In the genomic region with DNA sequence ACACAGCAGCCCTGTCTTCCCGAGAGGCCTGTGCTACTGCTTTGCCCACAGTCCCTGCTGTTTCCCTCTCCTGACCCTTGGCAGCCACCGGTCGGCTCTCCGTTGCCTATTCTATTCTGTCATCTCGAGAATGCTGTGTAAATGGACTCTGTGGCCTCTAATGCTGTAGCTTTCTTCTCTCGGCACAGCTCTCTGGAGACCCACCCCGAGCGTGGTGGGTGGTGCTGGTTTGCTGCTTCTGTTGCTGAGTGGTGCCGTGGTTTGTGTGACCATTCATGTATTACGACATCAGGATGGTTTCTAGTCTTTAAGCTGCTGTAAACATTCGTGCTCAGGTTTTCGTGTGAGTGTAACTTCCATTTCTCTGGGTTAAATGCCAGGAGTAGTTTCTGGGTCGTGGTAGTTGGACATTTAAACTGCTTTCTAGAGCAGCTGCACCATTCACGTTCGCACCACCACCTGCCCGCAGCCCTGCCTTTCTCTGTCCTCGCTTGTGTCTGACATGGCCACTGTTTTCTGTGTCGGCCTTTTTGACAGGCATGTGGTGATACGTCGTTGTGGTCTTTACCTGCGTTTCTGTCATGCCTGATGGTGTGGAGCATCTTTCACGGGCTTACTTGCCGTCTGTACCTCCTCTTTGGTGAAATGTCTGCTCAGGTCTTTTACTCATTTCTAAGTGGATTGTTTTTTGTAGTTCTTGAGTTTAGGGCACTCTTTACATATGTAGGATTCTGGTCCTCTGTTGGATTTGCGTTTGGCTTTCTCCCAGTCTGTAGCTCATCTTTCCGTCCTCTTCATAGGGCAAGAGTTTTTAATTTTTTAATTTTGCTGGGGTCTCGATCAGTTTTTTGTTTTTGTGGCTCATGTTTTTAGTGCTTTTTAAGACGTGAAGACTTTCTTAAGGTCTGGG, we compare ENCODE assay signal across 13 cellular contexts. TPM values are rescaled to one million over a fixed set of nuclear protein-coding genes. Genes with fewer than 3 reads are reported as not detected.
A peak's percentile ranks its signal among the peaks of the same experiment; 100 is the strongest.
DNase-seq lines count a peak whose midpoint lies in the region; ATAC-seq, FAIRE-seq and TF ChIP-seq lines count a peak whose summit lies in the region.
"Had no signal": no experiment of that assay in that cellular context is flagged by ENCODE, and none has a peak within 500 bp of the region (broad histone marks: within the 10 kb centered on the region; RNA-seq: fewer than 3 reads in every experiment).

No MANE protein-coding gene starts in this region.

- H3K36me3 ChIP-seq in HepG2 (replicated peaks in 1 of 2; ENCODE audit: control insufficient read depth in 1 of 2, insufficient read depth in 2 of 2, low read length in 2 of 2) (peaks cover 0 to 6% of the 10 kb centered on the region in 2 experiments; a peak in 3 of 5 replicates), right lobe of liver (no peaks in the 10 kb centered on the region), hepatocyte (replicated peaks; ENCODE audit: insufficient read depth, low read depth) (no peaks in the 10 kb centered on the region), upper lobe of right lung (no peaks in the 10 kb centered on the region)

- H3K4me1 ChIP-seq in HepG2 (ENCODE audit: insufficient read depth, low read length): peaks cover 52% of the 10 kb centered on the region
- H3K4me1 ChIP-seq in right lobe of liver: peaks cover 0 to 19% (median 6%) of the 10 kb centered on the region in 4 donors
- H3K4me1 ChIP-seq in hepatocyte (ENCODE audit: insufficient read depth): peaks cover 38% of the 10 kb centered on the region
- H3K4me1 ChIP-seq in upper lobe of right lung: peaks cover 45% of the 10 kb centered on the region

- H3K27me3 ChIP-seq in HepG2 (ENCODE audit: control insufficient read depth in 1 of 2, insufficient read depth in 2 of 2, low read length in 2 of 2) (no peaks in the 10 kb centered on the region), right lobe of liver (no peaks in the 10 kb centered on the region), hepatocyte (no peaks in the 10 kb centered on the region), upper lobe of right lung (no peaks in the 10 kb centered on the region)
- H3K27me3 ChIP-seq: BE2C had no signal

- H4K20me1 ChIP-seq in HepG2 (ENCODE audit: insufficient read depth, low read length): no peaks in the 10 kb centered on the region
- no peaks in the 10 kb centered on the region for H4K20me1 ChIP-seq in hepatocyte (ENCODE audit: insufficient read depth, poor library complexity, severe bottlenecking)

- POLR2A ChIA-PET in HepG2 (lab: Yijun Ruan, JAX): interaction anchor here (1.1 kb wide), 1 partner anchor 11 kb away, joined by 8 read pairs; no protein-coding TSS in a partner anchor

- ATAC-seq in HepG2 (peak; percentile 59), right lobe of liver (no peak), upper lobe of right lung (no peak), HG02623 (IDR thresholded peaks at IDR 0.05; ENCODE audit: unreplicated experiment) (no peak)

- intact Hi-C loops in HepG2 (cut with micrococcal nuclease; ENCODE audit: unreplicated experiment): no loop called here
- intact Hi-C loops in right lobe of liver (cut with DNase I): no loop called here
- intact Hi-C loops in upper lobe of right lung (cut with DNase I): no loop called here

- DNase-seq in HepG2 (ENCODE audit: low spot score) (peak; percentile 83), right lobe of liver (no peak), hepatocyte (ENCODE audit: low spot score) (no peak), upper lobe of right lung (no peak), iPS-NIHi7 (ENCODE audit: extremely low spot score) (no peak), DMS 273 treated with DMSO at 0.1 percent for 48 hours (lab: John Stamatoyannopoulos, UW) (no peak)
- DNase-seq: BE2C; NCI-H2107; stimulated activated CD4-positive, alpha-beta T cell treated with anti-CD3 and anti-CD28 coated beads, Interleukin-15, amount 100 ng/mL, for 24 hours; stimulated activated naive CD4-positive, alpha-beta T cell had no signal

- TF ChIP-seq EP300 in HepG2 (IDR thresholded peaks at IDR 0.05; ENCODE audit: low read depth in 2 of 2, low read length in 2 of 2): peak in 1 of 2 experiments; percentile 38; a peak in 1 of 4 replicates
- TF ChIP-seq EP300 in HepG2 (CRISPR knock-in tag; IDR thresholded peaks at IDR 0.05; ENCODE audit: borderline replicate concordance): no peak

- H3K9ac ChIP-seq in HepG2 (ENCODE audit: insufficient read depth, low read depth, low read length): peak overlapping the region; percentile 27

- H3K4me2 ChIP-seq in HepG2 (ENCODE audit: low read depth, low read length) (peak overlapping the region; percentile 54), hepatocyte (no peak overlapping the region)

- TF ChIP-seq POLR2A in HepG2 (IDR thresholded peaks at IDR 0.05; ENCODE audit: insufficient read depth in 1 of 2, low read depth in 2 of 2, low read length in 2 of 2): no peak
- TF ChIP-seq POLR2A in right lobe of liver (IDR thresholded peaks at IDR 0.05): no peak

- BruUV-seq in HepG2 (replicated peaks; lab: Mats Ljungman, UMichigan): no TSS peak

- TF ChIP-seq RAD21 in HepG2 (CRISPR knock-in tag; IDR thresholded peaks at IDR 0.05): no peak

- CTCF ChIA-PET in HepG2 (lab: Yijun Ruan, JAX; ENCODE audit: low intra/inter-chr PET ratio, low total read pairs): no interaction called here

- no peaks in the 10 kb centered on the region for H3K79me2 ChIP-seq in HepG2 (ENCODE audit: insufficient read depth, low read length)
- no peaks in the 10 kb centered on the region for H3K79me2 ChIP-seq in hepatocyte

- H3K4me3 ChIP-seq in HepG2 (replicated peaks in 1 of 3; ENCODE audit: insufficient read depth in 1 of 3, low read depth in 2 of 3, low read length in 3 of 3): peak overlapping the region in 1 of 3 experiments; percentile 14; a peak in 1 of 6 replicates
- H3K4me3 ChIP-seq in right lobe of liver: no peak overlapping the region
- H3K4me3 ChIP-seq in hepatocyte: no peak overlapping the region
- no peak overlapping the region for H3K4me3 ChIP-seq in upper lobe of right lung

- H3K9me3 ChIP-seq in HepG2 (ENCODE audit: low read length): no peaks in the 10 kb centered on the region
- no peaks in the 10 kb centered on the region for H3K9me3 ChIP-seq in right lobe of liver
- no peaks in the 10 kb centered on the region for H3K9me3 ChIP-seq in hepatocyte (ENCODE audit: low read depth)
- H3K9me3 ChIP-seq in upper lobe of right lung: no peaks in the 10 kb centered on the region
- H3K9me3 ChIP-seq: BE2C had no signal

- H3K27ac ChIP-seq in HepG2 (ENCODE audit: extremely low read length, insufficient read depth, low read length) (peak overlapping the region; percentile 55), right lobe of liver (no peak overlapping the region), VCaP (peak overlapping the region; percentile 100), hepatocyte (peak overlapping the region; percentile 46), upper lobe of right lung (peak overlapping the region; percentile 24)

- WGBS in HepG2 (ENCODE audit: low lambda C conversion rate): 45% methylated on average over 27 of the region's 27 CpGs
- WGBS in right lobe of liver (ENCODE audit: insufficient coverage, low coverage, low lambda C conversion rate, missing lambda C conversion rate): 88% methylated on average over 22 of the region's 27 CpGs
- WGBS in hepatocyte (ENCODE audit: low lambda C conversion rate, missing lambda C conversion rate): 89% methylated on average over 27 of the region's 27 CpGs

- TF ChIP-seq CTCF in HepG2 (CRISPR knock-in tag; IDR thresholded peaks at IDR 0.05) (peak; percentile 27), right lobe of liver (IDR thresholded peaks at IDR 0.05) (no peak), VCaP (conservative IDR thresholded peaks at IDR 0.05) (no peak), hepatocyte (IDR thresholded peaks at IDR 0.05; ENCODE audit: poor library complexity) (no peak), upper lobe of right lung (IDR thresholded peaks at IDR 0.05) (no peak)

- peak; percentile 87 for FAIRE-seq in HepG2 (lab: Jason Lieb, UNC)

- no peaks in the 10 kb centered on the region for H3K9me2 ChIP-seq in hepatocyte (replicated peaks; ENCODE audit: insufficient read depth)

- in situ Hi-C loops in HepG2 (cut with HindIII; ENCODE audit: extremely low pct_ligation_motif_present, low pct_unique_long_range_greater_than_20kb): no loop called here

- H2AFZ ChIP-seq in HepG2 (ENCODE audit: low read length) (no peak overlapping the region), hepatocyte (no peak overlapping the region)

RNA-seq across cellular contexts. Expression of a gene that starts 47.7 kb away (rescaled TPM):
- total RNA-seq in HepG2 (2016; rRNA removed; fragmentation: Illumina TruSeq; extraction: Trizol) (not detected in 2 replicates), right lobe of liver (not detected), hepatocyte (0.12 and 0.27 TPM in 2 replicates), upper lobe of right lung (5.6 TPM)
- not detected in 2 replicates for total RNA-seq in HepG2 (2016; cell fraction: cytosol; rRNA removed; fragmentation: Illumina TruSeq; extraction: Trizol; ENCODE audit: low read depth)
- total RNA-seq in HepG2 (2016; cell fraction: insoluble cytoplasmic fraction; rRNA removed; fragmentation: Illumina TruSeq; extraction: Trizol): not detected in 2 replicates
- not detected in 2 replicates for total RNA-seq in HepG2 (2016; cell fraction: membrane; rRNA removed; fragmentation: Illumina TruSeq; extraction: Trizol)
- total RNA-seq in HepG2 (2016; cell fraction: nucleus; rRNA removed; fragmentation: Illumina TruSeq; extraction: Trizol): not detected in 2 replicates
- polyA plus RNA-seq in HepG2 (2011; rRNA removed) (not detected in 2 replicates), hepatocyte (0.49 and 2.1 TPM in 2 replicates)
- not detected in 2 replicates for polyA plus RNA-seq in HepG2 (2011; cell fraction: cytosol; rRNA removed)
- polyA plus RNA-seq in HepG2 (2011; cell fraction: nucleus; rRNA removed): not detected in 2 replicates
- 0.03 and 0.05 TPM in 2 replicates for polyA plus RNA-seq in HepG2 (2012)
- not detected in 2 replicates for polyA plus RNA-seq in HepG2 (2016; cell fraction: cytosol; fragmentation: Illumina TruSeq; extraction: Trizol; ENCODE audit: low read depth)
- polyA plus RNA-seq in HepG2 (2016; cell fraction: insoluble cytoplasmic fraction; fragmentation: Illumina TruSeq; extraction: Trizol; ENCODE audit: low read depth): not detected in 2 replicates
- not detected in 2 replicates for polyA plus RNA-seq in HepG2 (2016; cell fraction: membrane; fragmentation: Illumina TruSeq; extraction: Trizol; ENCODE audit: low read depth)
- not detected in 2 replicates for polyA plus RNA-seq in HepG2 (2016; cell fraction: nucleus; fragmentation: Illumina TruSeq; extraction: Trizol; ENCODE audit: insufficient read depth, low read depth)
- not detected in 2 replicates for polyA minus RNA-seq in HepG2 (2011; rRNA and poly(A)+ RNA removed; ENCODE audit: low replicate concordance)
- not detected in 2 replicates for polyA minus RNA-seq in HepG2 (2011; cell fraction: cytosol; rRNA and poly(A)+ RNA removed)
- polyA minus RNA-seq in HepG2 (2011; cell fraction: nucleus; rRNA and poly(A)+ RNA removed): not detected in 2 replicates
- total RNA-seq: RPMI7951 had no signal

Comparison
In these comparisons a context has a peak if more than half of its experiments do, and no peak if none do; other contexts are left out.
1. H3K27ac ChIP-seq: peak in HepG2 (single experiment), VCaP (single experiment), hepatocyte (single experiment) and upper lobe of right lung (single experiment); none in right lobe of liver (0 of 3).